Comparison of ENCODE assay signal across 23 cellular contexts in genomic region chr6:6566766-6567165, GRCh38. TPM values are rescaled to one million over a fixed set of nuclear protein-coding genes. Genes with fewer than 3 reads are reported as not detected.
"Had no signal": no experiment of that assay in that cellular context is flagged by ENCODE, and none has a peak within 500 bp of the region (broad histone marks: within the 10 kb centered on the region; RNA-seq: fewer than 3 reads in every experiment).

No MANE protein-coding gene starts in this region.

- H3K4me3 Mint-ChIP-seq: mesothelial cell of epicardium; naive thymus-derived CD4-positive, alpha-beta T cell; natural killer cell had no signal

- H3K27ac Mint-ChIP-seq: mesothelial cell of epicardium; naive thymus-derived CD4-positive, alpha-beta T cell; natural killer cell had no signal

- DNase-seq: dermis blood vessel endothelial cell; dorsolateral prefrontal cortex; effector CD4-positive, alpha-beta T cell; effector memory CD4-positive, alpha-beta T cell; esophagus squamous epithelium; foreskin fibroblast; foreskin melanocyte; gastrocnemius medialis; glutamatergic neuron; head of caudate nucleus; heart right ventricle; hippocampal formation; left cardiac atrium; left lung; left ventricle myocardium superior; lower lobe of right lung; mesenchymal stem cell; mucosa of descending colon; naive thymus-derived CD4-positive, alpha-beta T cell; natural killer cell had no signal

- H3K9me3 Mint-ChIP-seq: natural killer cell had no signal

- ATAC-seq: gastrocnemius medialis; left cardiac atrium; left lung; left ventricle myocardium superior; lower lobe of right lung; mucosa of descending colon; naive thymus-derived CD4-positive, alpha-beta T cell; natural killer cell had no signal

- H3K36me3 Mint-ChIP-seq: mesothelial cell of epicardium, natural killer cell had no signal

RNA-seq across cellular contexts. Expression of gene LY86, which starts 21.8 kb away (rescaled TPM):
- polyA plus RNA-seq: endothelial cell of umbilical vein, keratinocyte had no signal
